19 cellular contexts compared by ENCODE assay signal in the genomic region with DNA sequence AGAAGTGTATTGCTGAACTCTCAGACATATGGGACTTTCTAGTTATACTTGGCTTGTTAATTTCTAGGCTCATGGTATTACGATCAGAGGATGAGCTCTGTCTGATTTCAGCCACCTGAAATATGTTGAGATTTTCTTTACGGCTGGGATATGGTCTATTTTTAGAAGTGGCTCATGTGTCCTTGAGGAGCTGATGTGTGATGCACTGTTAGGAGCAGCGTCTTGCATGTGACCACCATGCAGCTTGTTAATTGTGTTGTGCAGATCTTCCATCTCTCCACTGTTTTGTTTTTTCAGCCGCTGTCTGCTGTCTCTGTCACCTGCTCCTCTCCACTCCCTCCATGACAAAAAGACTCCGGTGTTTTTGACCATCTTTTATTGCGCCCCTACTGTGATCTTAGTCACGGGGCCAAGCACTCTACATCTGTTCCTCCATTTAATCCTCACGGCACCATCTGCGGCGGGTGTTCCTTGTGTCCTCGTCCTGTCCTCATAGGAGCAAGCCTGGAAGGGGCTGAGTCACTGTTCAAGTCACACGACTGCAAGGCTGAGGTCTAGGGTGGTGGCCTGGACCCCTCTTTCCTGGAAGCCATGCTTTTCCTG. TPM values are rescaled to one million over a fixed set of nuclear protein-coding genes. Genes with fewer than 3 reads are reported as not detected.
DNase-seq lines count a peak whose midpoint lies in the region; TF ChIP-seq lines count a peak whose summit lies in the region.
"Had no signal": no experiment of that assay in that cellular context is flagged by ENCODE, and none has a peak within 500 bp of the region (broad histone marks: within the 10 kb centered on the region; RNA-seq: fewer than 3 reads in every experiment).

No MANE protein-coding gene starts in this region.

- H2AFZ ChIP-seq in mesenchymal stem cell (ENCODE audit: low read depth, low read length), result no peak overlapping the region

- peak overlapping the region; percentile 42 for H4K8ac ChIP-seq in mesenchymal stem cell (ENCODE audit: low read length)

- no peak overlapping the region for H3K9ac ChIP-seq in mesenchymal stem cell (ENCODE audit: low read length)

- no peak overlapping the region for H2BK15ac ChIP-seq in mesenchymal stem cell (ENCODE audit: low read depth, poor library complexity, severe bottlenecking)

- H3K9me3 ChIP-seq in A673 (ENCODE audit: low read depth, low read length, poor library complexity, severe bottlenecking), result no peaks in the 10 kb centered on the region
- H3K9me3 ChIP-seq in mesenchymal stem cell (ENCODE audit: control insufficient read depth, low read length), result no peaks in the 10 kb centered on the region
- H3K9me3 ChIP-seq: lower lobe of right lung, upper lobe of right lung had no signal

- no peak overlapping the region for H2BK5ac ChIP-seq in mesenchymal stem cell (ENCODE audit: low read depth, low read length, poor library complexity, severe bottlenecking)

- H3K36me3 ChIP-seq in A673 (ENCODE audit: insufficient read depth, low read length, poor library complexity, severe bottlenecking), result no peaks in the 10 kb centered on the region
- peaks cover 0 to 3% of the 10 kb centered on the region in 2 experiments for H3K36me3 ChIP-seq in mesenchymal stem cell (ENCODE audit: control insufficient read depth in 1 of 2, insufficient read depth in 2 of 2, low read depth in 1 of 2, low read length in 2 of 2)
- H3K36me3 ChIP-seq: lower lobe of right lung, upper lobe of right lung had no signal

- POLR2A ChIA-PET in A673 (lab: Charles Lee; ENCODE audit: low non-redundant PET), result no interaction called here

- BruUV-seq in A673 (replicated peaks; lab: Mats Ljungman, UMichigan), result no TSS peak

- H3K4me3 ChIP-seq in A673 (ENCODE audit: low read depth, low read length, poor library complexity, severe bottlenecking) (no peak overlapping the region), mesenchymal stem cell (ENCODE audit: insufficient read depth in 1 of 2, low read depth in 1 of 2, low read length in 2 of 2) (no peak overlapping the region)
- H3K4me3 ChIP-seq: lower lobe of right lung, upper lobe of right lung had no signal

- H3K4me1 ChIP-seq in A673 (ENCODE audit: insufficient read depth, low read length, poor library complexity, severe bottlenecking) (peaks cover 43% of the 10 kb centered on the region), mesenchymal stem cell (ENCODE audit: control insufficient read depth, insufficient read depth, low read depth, low read length) (peaks cover 11% of the 10 kb centered on the region)

- intact Hi-C loops in A673 (cut with micrococcal nuclease; ENCODE audit: unreplicated experiment), result loop anchor here (5.0 kb wide), 2 partner anchors 169 to 324 kb away; a partner anchor contains a TSS

- no peak overlapping the region for H3K23ac ChIP-seq in mesenchymal stem cell (ENCODE audit: low read length in 2 of 2)

- H2AK5ac ChIP-seq in mesenchymal stem cell (ENCODE audit: low read length, severe bottlenecking), result no peak overlapping the region

- H3K18ac ChIP-seq in mesenchymal stem cell (ENCODE audit: low read depth in 1 of 2, low read length in 2 of 2), result no peak overlapping the region

- no peak overlapping the region for H3K4me2 ChIP-seq in mesenchymal stem cell (ENCODE audit: low read length, poor library complexity, severe bottlenecking)

- 90% methylated on average over 12 of the region's 12 CpGs for WGBS in mesenchymal stem cell

- no peak overlapping the region for H2BK120ac ChIP-seq in mesenchymal stem cell (ENCODE audit: low read depth, low read length)

- CTCF ChIA-PET in A673 (lab: Charles Lee), result interaction anchor here (0.7 kb wide), 1 partner anchor 1170 kb away, joined by 3 read pairs; no protein-coding TSS in a partner anchor

- DNase-seq in A673 (ENCODE audit: low spot score) (no peak), DMS 273 treated with DMSO at 0.1 percent for 48 hours (lab: John Stamatoyannopoulos, UW) (peak; percentile 37), NCI-H82 (lab: John Stamatoyannopoulos, UW) (peak; percentile 99), mesenchymal stem cell (no peak), NCI-H2081 (lab: John Stamatoyannopoulos, UW) (no peak), hepatic stellate cell (ENCODE audit: low spot score) (no peak), NCI-H2196 treated with DMSO at 0.1 percent for 48 hours (lab: John Stamatoyannopoulos, UW; ENCODE audit: unreplicated experiment) (no peak)
- no peak for DNase-seq in activated CD8-positive, alpha-beta memory T cell treated with anti-CD3 and anti-CD28 coated beads for 24 hours
- DNase-seq: activated CD4-positive, alpha-beta T cell treated with anti-CD3 and anti-CD28 coated beads for 48 hours; activated T-cell treated with anti-CD3 and anti-CD28 coated beads for 4 hours; central memory CD4-positive, alpha-beta T cell; DMS153; GOT3; lower lobe of right lung; NCI-H526 treated with DMSO at 0.1 percent for 48 hours; RPMI8226; stimulated activated CD4-positive, alpha-beta T cell treated with anti-CD3 and anti-CD28 coated beads, Interleukin-4, amount 100 ng/mL, for 4 hours; T-helper 2 cell; upper lobe of right lung had no signal

- peaks cover 6% of the 10 kb centered on the region for H3K79me1 ChIP-seq in mesenchymal stem cell (replicated peaks; ENCODE audit: low read length, poor library complexity, severe bottlenecking)

- H3K27me3 ChIP-seq in A673 (replicated peaks; ENCODE audit: insufficient read depth, low read depth, low read length, poor library complexity) (no peaks in the 10 kb centered on the region), mesenchymal stem cell (ENCODE audit: control insufficient read depth in 1 of 2, insufficient read depth in 1 of 2, low read length in 2 of 2) (no peaks in the 10 kb centered on the region)
- H3K27me3 ChIP-seq: upper lobe of right lung had no signal

- H3K14ac ChIP-seq in mesenchymal stem cell (ENCODE audit: low read length in 2 of 2), result no peak overlapping the region

- H3K4ac ChIP-seq in mesenchymal stem cell (ENCODE audit: low read depth in 1 of 2, low read length in 2 of 2), result no peak overlapping the region

- H2BK12ac ChIP-seq in mesenchymal stem cell (ENCODE audit: low read length in 2 of 2), result no peak overlapping the region

- no peak for TF ChIP-seq CTCF in A673 (conservative IDR thresholded peaks at IDR 0.05; ENCODE audit: low read depth, low read length)

- no peak overlapping the region for H4K91ac ChIP-seq in mesenchymal stem cell (ENCODE audit: low read length)

- peak overlapping the region; percentile 25 for H3K27ac ChIP-seq in A673 (ENCODE audit: low read depth, low read length, poor library complexity, severe bottlenecking)
- no peak overlapping the region for H3K27ac ChIP-seq in mesenchymal stem cell (ENCODE audit: low read length, poor library complexity, severe bottlenecking)
- H3K27ac ChIP-seq: lower lobe of right lung, upper lobe of right lung had no signal

RNA-seq across cellular contexts. Expression of a gene that starts 51.8 kb away (rescaled TPM):
- 22.6 and 31.9 TPM in 2 replicates for total RNA-seq in A673 (2021)
- 4.7 TPM for polyA plus RNA-seq in mesenchymal stem cell (2013, experiment 1 of 2)
- polyA plus RNA-seq in mesenchymal stem cell (2013, experiment 2 of 2), result 5.0 TPM

Comparison
In these comparisons a context has a peak if more than half of its experiments do, and no peak if none do; other contexts are left out.
1. DNase-seq: peak in DMS 273 treated with DMSO at 0.1 percent for 48 hours (single experiment) and NCI-H82 (single experiment); none in A673 (single experiment), mesenchymal stem cell (single experiment), NCI-H2081 (0 of 2), hepatic stellate cell (single experiment), NCI-H2196 treated with DMSO at 0.1 percent for 48 hours (single experiment) and activated CD8-positive, alpha-beta memory T cell treated with anti-CD3 and anti-CD28 coated beads for 24 hours (single experiment).